Comparison of ENCODE assay signal across 17 cellular contexts in genomic region chr6:166621114-166621540, GRCh38. TPM values are rescaled to one million over a fixed set of nuclear protein-coding genes. Genes with fewer than 3 reads are reported as not detected.
DNase-seq lines count a peak whose midpoint lies in the region; ATAC-seq and TF ChIP-seq lines count a peak whose summit lies in the region.
"Had no signal": no experiment of that assay in that cellular context is flagged by ENCODE, and none has a peak within 500 bp of the region (broad histone marks: within the 10 kb centered on the region; RNA-seq: fewer than 3 reads in every experiment).

No MANE protein-coding gene starts in this region.

- peaks cover 4% of the 10 kb centered on the region for H3K79me1 ChIP-seq in H9 (ENCODE audit: insufficient read depth, low read depth, low read length, poor library complexity, severe bottlenecking)

- no peak overlapping the region for H2BK20ac ChIP-seq in H9 (ENCODE audit: low read depth, low read length, poor library complexity, severe bottlenecking)

- H3K36me3 Mint-ChIP-seq in H9 (ENCODE audit: insufficient read depth in 1 of 3, low read depth in 3 of 3), result peaks cover 8 to 15% (median 15%) of the 10 kb centered on the region in 3 experiments
- H3K36me3 Mint-ChIP-seq in CD8-positive, alpha-beta memory T cell, result peaks cover 0 to 1% (median 0%) of the 10 kb centered on the region in 3 donors
- H3K36me3 Mint-ChIP-seq: activated CD8-positive, alpha-beta memory T cell treated with anti-CD3 and anti-CD28 coated beads, Interleukin-2, amount 10 ng/mL, durations not matched to agents 7 days and 5 days had no signal

- H3K18ac ChIP-seq in H9 (ENCODE audit: insufficient read length, low read depth, low read length), result no peak overlapping the region

- ATAC-seq in gastrocnemius medialis (no peak), HG03432 (IDR thresholded peaks at IDR 0.05; ENCODE audit: unreplicated experiment) (no peak)
- ATAC-seq: activated CD8-positive, alpha-beta memory T cell treated with anti-CD3 and anti-CD28 coated beads, Interleukin-2, amount 10 ng/mL, durations not matched to agents 7 days and 5 days had no signal

- H3K4me2 ChIP-seq in H9 (ENCODE audit: insufficient read depth, insufficient read length, low read length), result peak overlapping the region; percentile 5
- H3K4me2 ChIP-seq: BLaER1 treated with 17β-estradiol and CSF1 and Interleukin-3, amounts not matched to agents 10 nM and 100 nM had no signal

- H3K23me2 ChIP-seq in H9 (ENCODE audit: insufficient read length, low read depth, low read length, poor library complexity, severe bottlenecking), result peaks cover 3% of the 10 kb centered on the region

- H3K14ac ChIP-seq in H9 (ENCODE audit: insufficient read depth, low read length), result no peak overlapping the region

- no peak overlapping the region for H3K56ac ChIP-seq in H9 (ENCODE audit: insufficient read length, low read depth, low read length)

- H2AFZ ChIP-seq in H9 (ENCODE audit: low read length), result no peak overlapping the region

- no peak overlapping the region for H2BK15ac ChIP-seq in H9 (ENCODE audit: low read depth, low read length)

- no peak overlapping the region for H4K91ac ChIP-seq in H9 (ENCODE audit: insufficient read length, low read depth, low read length)

- H3K4me3 ChIP-seq in astrocyte of the cerebellum (ENCODE audit: low read depth, low read length), result peak overlapping the region; percentile 16
- no peak overlapping the region for H3K4me3 ChIP-seq in gastrocnemius medialis
- H3K4me3 ChIP-seq in CD8-positive, alpha-beta memory T cell (ENCODE audit: low read length), result no peak overlapping the region
- H3K4me3 ChIP-seq: BLaER1 treated with 17β-estradiol and CSF1 and Interleukin-3, amounts not matched to agents 10 nM and 100 nM; tibial artery had no signal

- no peak overlapping the region for H3K4ac ChIP-seq in H9 (ENCODE audit: low read depth, low read length)

- intact Hi-C loops in gastrocnemius medialis (cut with DNase I; ENCODE audit: low total_unique reads), result no loop called here

- peaks cover 32 to 38% of the 10 kb centered on the region in 2 experiments for H3K4me1 Mint-ChIP-seq in H9
- H3K4me1 Mint-ChIP-seq in CD8-positive, alpha-beta memory T cell, result peaks cover 4 to 7% (median 6%) of the 10 kb centered on the region in 3 donors

- H4K8ac ChIP-seq in H9 (replicated peaks; ENCODE audit: insufficient read length, low read depth, low read length), result no peak overlapping the region

- no peak overlapping the region for H2AK5ac ChIP-seq in H9 (ENCODE audit: insufficient read length, low read length)

- H2BK5ac ChIP-seq in H9 (ENCODE audit: insufficient read length, low read length), result no peak overlapping the region

- in situ Hi-C loops in astrocyte of the cerebellum (cut with HindIII; ENCODE audit: low sequenced_read_pairs), result no loop called here
- in situ Hi-C loops in gastrocnemius medialis (cut with MboI; ENCODE audit: low sequenced_read_pairs in 4 of 4), result loop anchor here in 1 of 4 donors (10.0 kb wide), 1 partner anchor 46 kb away; no protein-coding TSS in a partner anchor

- no peaks in the 10 kb centered on the region for H3K36me3 ChIP-seq in gastrocnemius medialis
- no peaks in the 10 kb centered on the region for H3K36me3 ChIP-seq in CD8-positive, alpha-beta memory T cell (ENCODE audit: insufficient read depth, low read length)

- H3K4me1 ChIP-seq in H9 (ENCODE audit: insufficient read depth, low read length), result peaks cover 4% of the 10 kb centered on the region; the same call in 1 of the 2 replicates
- H3K4me1 ChIP-seq in gastrocnemius medialis, result peaks cover 33 to 76% of the 10 kb centered on the region in 2 donors
- peaks cover under 1% of the 10 kb centered on the region for H3K4me1 ChIP-seq in CD8-positive, alpha-beta memory T cell (ENCODE audit: insufficient read depth, low read length)

- no peak overlapping the region for H2BK120ac ChIP-seq in H9 (ENCODE audit: low read depth, low read length, poor library complexity, severe bottlenecking)

- WGBS in H9 (ENCODE audit: extremely low coverage, insufficient read length, low lambda C conversion rate), result no CpG with 5 or more reads among the region's 6 CpGs

- H3K27ac ChIP-seq in H9 (ENCODE audit: insufficient read length, low read depth, low read length), result no peak overlapping the region
- H3K27ac ChIP-seq in gastrocnemius medialis, result peak overlapping the region; percentile 64 to 82 (median 71)
- H3K27ac ChIP-seq in CD8-positive, alpha-beta memory T cell (ENCODE audit: low read depth, low read length), result no peak overlapping the region
- H3K27ac ChIP-seq: BLaER1 treated with 17β-estradiol and CSF1 and Interleukin-3, amounts not matched to agents 10 nM and 100 nM had no signal

- TF ChIP-seq POLR2A in gastrocnemius medialis (IDR thresholded peaks at IDR 0.05), result no peak

- H3K23ac ChIP-seq in H9 (ENCODE audit: insufficient read length, low read depth, low read length), result no peak overlapping the region

- H3K79me2 ChIP-seq in H9 (ENCODE audit: insufficient read depth, low read length), result peaks cover 5% of the 10 kb centered on the region; the same call in 1 of the 2 replicates

- H2BK12ac ChIP-seq in H9 (ENCODE audit: insufficient read length, low read depth, low read length), result no peak overlapping the region

- CTCF ChIA-PET in CD8-positive, alpha-beta memory T cell (lab: Charles Lee), result interaction anchor here (1.2 kb wide), 1 partner anchor 9 kb away, joined by 5 read pairs; no protein-coding TSS in a partner anchor

- H3K9me3 Mint-ChIP-seq in H9, result no peaks in the 10 kb centered on the region
- H3K9me3 Mint-ChIP-seq in CD8-positive, alpha-beta memory T cell, result peaks cover 0 to 1% (median 0%) of the 10 kb centered on the region in 5 donors
- H3K9me3 Mint-ChIP-seq: activated B cell treated with CpG ODN at 0.5 μM for 24 hours had no signal

- no peak for TF ChIP-seq CTCF in H9 (conservative IDR thresholded peaks at IDR 0.05)
- TF ChIP-seq CTCF in astrocyte of the cerebellum (IDR thresholded peaks at IDR 0.05; ENCODE audit: low read depth, low read length, missing control alignments), result no peak
- no peak for TF ChIP-seq CTCF in gastrocnemius medialis (IDR thresholded peaks at IDR 0.05 in 4 of 5, conservative IDR thresholded peaks at IDR 0.05 in 1 of 5)

- no peak overlapping the region for H4K5ac ChIP-seq in H9 (ENCODE audit: insufficient read length, low read depth, low read length)

- H3K27ac Mint-ChIP-seq in H9, result no peak overlapping the region
- no peak overlapping the region for H3K27ac Mint-ChIP-seq in CD8-positive, alpha-beta memory T cell
- H3K27ac Mint-ChIP-seq: activated B cell treated with CpG ODN at 0.5 μM for 24 hours; activated CD8-positive, alpha-beta memory T cell treated with anti-CD3 and anti-CD28 coated beads, Interleukin-2, amount 10 ng/mL, durations not matched to agents 7 days and 5 days; progenitor cell of endocrine pancreas had no signal

- H3K4me3 Mint-ChIP-seq in H9, result no peak overlapping the region
- no peak overlapping the region for H3K4me3 Mint-ChIP-seq in CD8-positive, alpha-beta memory T cell
- H3K4me3 Mint-ChIP-seq: activated B cell treated with CpG ODN at 0.5 μM for 24 hours; activated CD8-positive, alpha-beta memory T cell treated with anti-CD3 and anti-CD28 coated beads, Interleukin-2, amount 10 ng/mL, durations not matched to agents 7 days and 5 days had no signal

- H3K27me3 Mint-ChIP-seq in H9 (ENCODE audit: low read depth), result peaks cover 16% of the 10 kb centered on the region
- H3K27me3 Mint-ChIP-seq in CD8-positive, alpha-beta memory T cell, result peaks cover 22 to 35% of the 10 kb centered on the region in 2 donors
- H3K27me3 Mint-ChIP-seq: progenitor cell of endocrine pancreas had no signal

- H3K9me3 ChIP-seq in H9 (ENCODE audit: control insufficient read depth, low read depth, low read length), result no peaks in the 10 kb centered on the region
- H3K9me3 ChIP-seq in gastrocnemius medialis, result no peaks in the 10 kb centered on the region
- no peaks in the 10 kb centered on the region for H3K9me3 ChIP-seq in CD8-positive, alpha-beta memory T cell (ENCODE audit: low read length)
- H3K9me3 ChIP-seq: tibial artery had no signal

- H3K9ac ChIP-seq in H9 (ENCODE audit: extremely low read depth, insufficient read length, low read length), result no peak overlapping the region
- H3K9ac ChIP-seq: BLaER1 treated with 17β-estradiol and CSF1 and Interleukin-3, amounts not matched to agents 10 nM and 100 nM had no signal

- H3K27me3 ChIP-seq in H9 (ENCODE audit: insufficient read depth, low read length) (peaks cover 5% of the 10 kb centered on the region; the same call in 1 of the 2 replicates), gastrocnemius medialis (no peaks in the 10 kb centered on the region)
- no peaks in the 10 kb centered on the region for H3K27me3 ChIP-seq in CD8-positive, alpha-beta memory T cell (ENCODE audit: insufficient read depth, low read length, poor library complexity, severe bottlenecking)
- H3K27me3 ChIP-seq: tibial artery had no signal

- no peak overlapping the region for H3T11ph ChIP-seq in H9 (ENCODE audit: low read length)

- DNase-seq in H9 (peak; percentile 59), astrocyte of the cerebellum (ENCODE audit: low read depth) (no peak), iPS DF 19.7 (ENCODE audit: low read depth, low spot score) (peak; percentile 60), gastrocnemius medialis (no peak), HK-2 (ENCODE audit: unreplicated experiment) (no peak)
- no peak for DNase-seq in stimulated activated CD4-positive, alpha-beta T cell treated with anti-CD3 and anti-CD28 coated beads, Interleukin-4, amount 100 ng/mL, for 24 hours
- DNase-seq in CD8-positive, alpha-beta memory T cell, result no peak
- DNase-seq: activated B cell treated with CpG ODN at 0.5 μM for 24 hours; activated naive CD4-positive, alpha-beta T cell treated with anti-CD3 and anti-CD28 coated beads, Interleukin-2, amount 50 U/mL, for 16 hours; DND-41; erythroblast; NCI-H446; tibial artery had no signal

- POLR2A ChIA-PET in CD8-positive, alpha-beta memory T cell (lab: Charles Lee), result no interaction called here

- no peaks in the 10 kb centered on the region for H4K20me1 ChIP-seq in H9 (ENCODE audit: control insufficient read depth, insufficient read depth, insufficient read length)

RNA-seq across cellular contexts. Expression of gene RPS6KA2, which starts 5.9 kb away (rescaled TPM):
- 10.4 and 12.3 TPM in 2 replicates for total RNA-seq in H9 (2021)
- 10 to 100 TPM; 18.7 to 35.7 (median 27.4) TPM for total RNA-seq in gastrocnemius medialis
- total RNA-seq in CD8-positive, alpha-beta memory T cell, result 1 to 10 TPM; 4.6 to 4.7 TPM
- 3.6 TPM for polyA plus RNA-seq in CD8-positive, alpha-beta memory T cell

RNA-seq across cellular contexts. Expression of gene RAMACL, which starts 34.6 kb away (rescaled TPM):
- total RNA-seq in H9 (2021) (0.28 and 0.29 TPM in 2 replicates), gastrocnemius medialis (1 to 10 TPM in 1 of 4 donors, under 1 TPM in 3; 0.18 to 5.6 (median 0.58) TPM)
- total RNA-seq in CD8-positive, alpha-beta memory T cell, result under 1 TPM; 0.13 to 0.60 TPM
- 0.15 TPM for polyA plus RNA-seq in CD8-positive, alpha-beta memory T cell

Comparison
In these comparisons a context has a peak if more than half of its experiments do, and no peak if none do; other contexts are left out.
1. DNase-seq: peak in H9 (single experiment) and iPS DF 19.7 (single experiment); none in astrocyte of the cerebellum (single experiment), gastrocnemius medialis (0 of 2), HK-2 (single experiment), stimulated activated CD4-positive, alpha-beta T cell treated with anti-CD3 and anti-CD28 coated beads, Interleukin-4, amount 100 ng/mL, for 24 hours (single experiment) and CD8-positive, alpha-beta memory T cell (0 of 5).
2. H3K27ac ChIP-seq: peak in gastrocnemius medialis (4 of 4); none in H9 (single experiment) and CD8-positive, alpha-beta memory T cell (single experiment).